22 cellular contexts compared by ENCODE assay signal in the genomic region with DNA sequence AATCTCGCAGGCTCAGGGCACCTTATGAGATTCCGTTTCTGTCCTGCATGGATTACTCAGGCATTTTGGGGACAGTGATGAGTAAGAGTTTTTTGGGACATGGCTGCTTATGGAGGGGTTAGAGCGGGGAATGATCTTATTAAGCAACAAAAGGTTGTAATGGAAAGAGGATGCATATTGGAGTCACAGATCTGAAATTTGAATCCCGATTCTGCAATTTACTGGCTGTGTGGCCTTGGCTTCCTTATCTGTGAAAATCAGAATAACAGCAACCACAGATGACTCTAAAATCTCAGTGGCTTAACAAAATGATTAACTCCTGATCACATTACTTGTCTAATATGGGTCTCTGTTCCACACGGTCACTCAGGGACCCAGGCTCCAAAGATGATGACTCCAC.
"Had no signal": no experiment of that assay in that cellular context is flagged by ENCODE, and none has a peak within 500 bp of the region (broad histone marks: within the 10 kb centered on the region; RNA-seq: fewer than 3 reads in every experiment).

No MANE protein-coding gene starts in this region.

- H3K4me1 ChIP-seq: colonic mucosa, pancreas had no signal

- H3K27me3 ChIP-seq: colonic mucosa, pancreas, thyroid gland had no signal

- DNase-seq: activated B cell treated with CpG ODN at 0.5 μM for 24 hours; activated CD4-positive, alpha-beta memory T cell treated with anti-CD3 and anti-CD28 coated beads for 36 hours; activated CD4-positive, alpha-beta T cell treated with anti-CD3 and anti-CD28 coated beads for 4 hours; activated CD8-positive, alpha-beta memory T cell treated with anti-CD3 and anti-CD28 coated beads, Interleukin-2, amount 10 ng/mL, durations not matched to agents 7 days and 5 days; activated naive CD4-positive, alpha-beta T cell; activated naive CD8-positive, alpha-beta T cell treated with anti-CD3 and anti-CD28 coated beads for 36 hours; amygdala; central memory CD4-positive, alpha-beta T cell; colonic mucosa; erythroblast; gastrocnemius medialis; hypothalamus; kidney; left lung; naive B cell; pancreas; spleen; stimulated activated naive B cell treated with anti-CD40 and anti-IgM and Interleukin-4, amounts not matched to agents 10 μg/mL and 1 μg/mL and 100 μg/mL, for 72 hours; T-helper 1 cell; T-helper 9 cell; thyroid gland had no signal

- H3K27ac Mint-ChIP-seq: activated B cell treated with CpG ODN at 0.5 μM for 24 hours; activated CD4-positive, alpha-beta memory T cell treated with anti-CD3 and anti-CD28 coated beads for 36 hours; activated CD8-positive, alpha-beta memory T cell treated with anti-CD3 and anti-CD28 coated beads, Interleukin-2, amount 10 ng/mL, durations not matched to agents 7 days and 5 days; activated naive CD8-positive, alpha-beta T cell treated with anti-CD3 and anti-CD28 coated beads for 36 hours; memory B cell; stimulated activated naive B cell treated with anti-CD40 and anti-IgM and Interleukin-4, amounts not matched to agents 10 μg/mL and 1 μg/mL and 100 μg/mL, for 72 hours had no signal

- H3K4me3 Mint-ChIP-seq: activated B cell treated with CpG ODN at 0.5 μM for 24 hours; activated CD4-positive, alpha-beta memory T cell treated with anti-CD3 and anti-CD28 coated beads for 36 hours; activated CD8-positive, alpha-beta memory T cell treated with anti-CD3 and anti-CD28 coated beads, Interleukin-2, amount 10 ng/mL, durations not matched to agents 7 days and 5 days; activated naive CD8-positive, alpha-beta T cell treated with anti-CD3 and anti-CD28 coated beads for 36 hours; memory B cell; naive B cell; stimulated activated naive B cell treated with anti-CD40 and anti-IgM and Interleukin-4, amounts not matched to agents 10 μg/mL and 1 μg/mL and 100 μg/mL, for 72 hours had no signal

- H3K9me3 ChIP-seq: colonic mucosa, gastrocnemius medialis, left lung, pancreas, spleen, thyroid gland had no signal

- H3K27ac ChIP-seq: colonic mucosa, pancreas, thyroid gland had no signal

- H3K27me3 Mint-ChIP-seq: activated CD4-positive, alpha-beta memory T cell treated with anti-CD3 and anti-CD28 coated beads for 36 hours had no signal

- H3K36me3 ChIP-seq: colonic mucosa, gastrocnemius medialis, left lung, pancreas, spleen, thyroid gland had no signal

- H3K9me3 Mint-ChIP-seq: activated B cell treated with CpG ODN at 0.5 μM for 24 hours; activated CD4-positive, alpha-beta memory T cell treated with anti-CD3 and anti-CD28 coated beads for 36 hours; activated naive CD8-positive, alpha-beta T cell treated with anti-CD3 and anti-CD28 coated beads for 36 hours; memory B cell; stimulated activated naive B cell treated with anti-CD40 and anti-IgM and Interleukin-4, amounts not matched to agents 10 μg/mL and 1 μg/mL and 100 μg/mL, for 72 hours had no signal

- H3K4me3 ChIP-seq: colonic mucosa, gastrocnemius medialis, left lung, pancreas, spleen, thyroid gland had no signal

- H3K36me3 Mint-ChIP-seq: activated CD4-positive, alpha-beta memory T cell treated with anti-CD3 and anti-CD28 coated beads for 36 hours; activated CD8-positive, alpha-beta memory T cell treated with anti-CD3 and anti-CD28 coated beads, Interleukin-2, amount 10 ng/mL, durations not matched to agents 7 days and 5 days; activated naive CD8-positive, alpha-beta T cell treated with anti-CD3 and anti-CD28 coated beads for 36 hours; memory B cell; naive B cell; stimulated activated naive B cell treated with anti-CD40 and anti-IgM and Interleukin-4, amounts not matched to agents 10 μg/mL and 1 μg/mL and 100 μg/mL, for 72 hours had no signal

- ATAC-seq: activated CD8-positive, alpha-beta memory T cell treated with anti-CD3 and anti-CD28 coated beads, Interleukin-2, amount 10 ng/mL, durations not matched to agents 7 days and 5 days; gastrocnemius medialis; left lung; pancreas; stimulated activated naive B cell treated with anti-CD40 and anti-IgM and Interleukin-4, amounts not matched to agents 10 μg/mL and 1 μg/mL and 100 μg/mL, for 72 hours had no signal
